8 cellular contexts compared by ENCODE assay signal in genomic region chr2:204325468-204325867, GRCh38.
DNase-seq lines count a peak whose midpoint lies in the region; ATAC-seq, FAIRE-seq and TF ChIP-seq lines count a peak whose summit lies in the region.

No MANE protein-coding gene starts in this region.

- TF ChIP-seq CTCF in coronary artery (IDR thresholded peaks at IDR 0.05) (peak; percentile 88), right lobe of liver (IDR thresholded peaks at IDR 0.05) (peak; percentile 88 to 93 (median 89))

- no peak for TF ChIP-seq POLR2A in right lobe of liver (IDR thresholded peaks at IDR 0.05)

- peaks cover 0 to 6% (median 0%) of the 10 kb centered on the region in 4 donors for H3K4me1 ChIP-seq in right lobe of liver

- WGBS in right lobe of liver (ENCODE audit: insufficient coverage, low coverage, low lambda C conversion rate, missing lambda C conversion rate), result 15% methylated on average over 7 of the region's 7 CpGs

- intact Hi-C loops in right lobe of liver (cut with DNase I), result no loop called here

- DNase-seq in CD1c-positive myeloid dendritic cell (ENCODE audit: extremely low spot score) (peak; percentile 72), GM19239 (ENCODE audit: insufficient read length, low spot score) (peak; percentile 28), NCI-H345 treated with DMSO at 0.1 percent for 48 hours (lab: John Stamatoyannopoulos, UW; ENCODE audit: unreplicated experiment) (peak; percentile 75), coronary artery (ENCODE audit: low spot score) (no peak), right lobe of liver (peak in 2 of 3 donors; percentile 33 to 67)
- peak; percentile 33 for DNase-seq in activated CD4-positive, alpha-beta T cell treated with anti-CD3 and anti-CD28 coated beads for 1 hour
- DNase-seq in stimulated activated CD4-positive, alpha-beta T cell treated with anti-CD3 and anti-CD28 coated beads, TNF-alpha, amount 100 ng/mL, for 4 hours (ENCODE audit: low read depth in 3 of 3), result peak in 2 of 3 experiments; percentile 15 to 34

- H3K27ac ChIP-seq in coronary artery (no peak overlapping the region), right lobe of liver (no peak overlapping the region)

- no peaks in the 10 kb centered on the region for H3K36me3 ChIP-seq in right lobe of liver

- H3K4me3 ChIP-seq in coronary artery (no peak overlapping the region), right lobe of liver (no peak overlapping the region)

- ATAC-seq in HG03378 (IDR thresholded peaks at IDR 0.05; ENCODE audit: unreplicated experiment) (peak; percentile 91), right lobe of liver (peak; percentile 87 to 97 (median 90))

- H3K9me3 ChIP-seq in right lobe of liver, result no peaks in the 10 kb centered on the region

- FAIRE-seq in GM19239 (lab: Jason Lieb, UNC), result peak; percentile 71

- H3K27me3 ChIP-seq in right lobe of liver, result no peaks in the 10 kb centered on the region
